Comparison of ENCODE assay signal across 8 cellular contexts in the genomic region with DNA sequence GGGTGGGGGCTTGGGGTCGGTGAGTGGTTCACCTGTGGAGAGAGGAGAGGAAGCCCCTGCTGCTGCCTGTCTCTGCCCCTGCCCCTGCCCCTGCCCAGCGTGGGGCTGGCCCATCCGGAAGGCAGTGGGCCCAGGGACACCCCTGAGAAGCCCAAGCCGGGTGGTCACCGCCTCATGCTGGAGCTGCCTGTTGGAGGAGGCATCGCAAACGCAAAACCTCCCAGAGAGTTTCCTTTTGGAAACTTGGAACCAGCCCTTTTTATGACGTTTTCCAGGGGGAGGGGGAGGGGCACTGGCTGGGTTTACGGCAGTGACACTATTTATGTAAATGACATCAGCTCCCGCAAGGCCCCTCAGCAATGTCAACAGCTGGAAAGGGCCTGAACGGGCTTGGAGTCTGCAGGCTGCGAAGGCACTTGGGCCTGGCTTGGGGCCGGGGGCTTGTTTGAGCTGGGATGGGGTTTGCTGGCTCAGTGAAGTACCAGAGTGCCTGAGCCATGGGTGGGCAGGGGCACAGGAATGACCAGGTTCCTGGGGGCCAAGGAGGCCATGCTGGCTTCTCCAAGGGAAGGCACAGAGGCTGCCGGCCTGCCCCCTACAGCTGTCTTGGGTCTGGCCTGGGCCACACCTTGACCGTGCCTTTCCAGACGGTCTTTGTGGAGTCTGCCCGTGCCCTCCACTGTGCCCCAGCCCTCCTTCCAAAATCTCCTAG.
DNase-seq lines count a peak whose midpoint lies in the region; ATAC-seq and TF ChIP-seq lines count a peak whose summit lies in the region.

No MANE protein-coding gene starts in this region.

- no peaks in the 10 kb centered on the region for H3K9me3 ChIP-seq in muscle layer of duodenum (ENCODE audit: control insufficient read depth in 1 of 2, low read length in 2 of 2)

- peak overlapping the region; percentile 88 for H3K27ac ChIP-seq in muscle layer of duodenum (ENCODE audit: low read length)

- H3K4me3 ChIP-seq in AG10803 (ENCODE audit: low read length) (peak overlapping the region; percentile 27), muscle layer of duodenum (ENCODE audit: low read depth in 1 of 2, low read length in 2 of 2) (peak overlapping the region in 1 of 2 donors; percentile 59)

- TF ChIP-seq CTCF in AG10803 (conservative IDR thresholded peaks at IDR 0.05; ENCODE audit: low read length) = no peak

- peaks cover 13 to 49% of the 10 kb centered on the region in 2 donors for H3K4me1 ChIP-seq in muscle layer of duodenum (ENCODE audit: control insufficient read depth in 1 of 2, insufficient read depth in 2 of 2, low read length in 2 of 2)

- H3K36me3 ChIP-seq in muscle layer of duodenum (ENCODE audit: control insufficient read depth in 1 of 2, insufficient read depth in 2 of 2, low read length in 2 of 2) = peaks cover 0 to 3% of the 10 kb centered on the region in 2 donors

- ATAC-seq in esophagus mucosa = peak; percentile 10

- DNase-seq in AG10803 (ENCODE audit: low read depth) = peak; percentile 69
- peak; percentile 32 for DNase-seq in NCI-H526 treated with DMSO at 0.1 percent for 48 hours (lab: John Stamatoyannopoulos, UW)
- DNase-seq in COLO829 (ENCODE audit: low spot score) = no peak
- no peak for DNase-seq in HPDE6-E6E7 (ENCODE audit: extremely low spot score)
- no peak for DNase-seq in foreskin melanocyte
- DNase-seq in inferior parietal cortex (ENCODE audit: extremely low spot score) = no peak

- H3K27me3 ChIP-seq in muscle layer of duodenum (ENCODE audit: low read depth, low read length) = no peaks in the 10 kb centered on the region

Comparison
In these comparisons a context has a peak if more than half of its experiments do, and no peak if none do; other contexts are left out.
1. DNase-seq: peak in AG10803 (single experiment) and NCI-H526 treated with DMSO at 0.1 percent for 48 hours (single experiment); none in COLO829 (single experiment), HPDE6-E6E7 (single experiment), foreskin melanocyte (single experiment) and inferior parietal cortex (single experiment).